In the genomic region with DNA sequence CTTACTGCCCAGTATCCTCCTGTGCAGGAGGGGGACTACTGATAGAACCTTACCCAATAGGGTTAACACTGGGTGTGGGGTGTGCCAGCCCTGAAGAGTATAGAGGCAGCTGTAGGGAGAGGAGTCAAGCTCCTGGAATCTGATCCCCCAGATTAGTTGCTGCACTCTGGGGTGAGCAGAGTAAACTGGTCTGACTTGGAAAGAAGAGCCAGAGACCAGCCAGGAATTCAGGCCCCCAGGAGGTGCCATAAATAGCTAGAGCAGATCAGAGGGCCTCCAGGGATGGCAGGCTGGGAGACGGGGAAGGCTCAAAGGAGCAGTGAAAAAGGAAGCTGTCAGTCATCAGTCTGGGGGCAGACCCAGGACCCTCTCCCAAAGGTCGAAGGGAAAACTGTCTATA, we compare ENCODE assay signal across 30 cellular contexts. TPM values are rescaled to one million over a fixed set of nuclear protein-coding genes. Genes with fewer than 3 reads are reported as not detected.
DNase-seq lines count a peak whose midpoint lies in the region; ATAC-seq and TF ChIP-seq lines count a peak whose summit lies in the region.
"Had no signal": no experiment of that assay in that cellular context is flagged by ENCODE, and none has a peak within 500 bp of the region (broad histone marks: within the 10 kb centered on the region; RNA-seq: fewer than 3 reads in every experiment).

No MANE protein-coding gene starts in this region.

- peak overlapping the region; percentile 5; the same call in 1 of the 2 replicates for H3K27ac ChIP-seq in SJCRH30
- peak overlapping the region; percentile 9 to 82 (median 64) for H3K27ac ChIP-seq in heart right ventricle
- H3K27ac ChIP-seq: adrenal gland, C4-2B, epithelial cell of prostate, neutrophil, PC-9, right lobe of liver, testis, VCaP had no signal

- H3K9me3 Mint-ChIP-seq in Caco-2 (ENCODE audit: unreplicated experiment): no peaks in the 10 kb centered on the region
- H3K9me3 Mint-ChIP-seq in nephron progenitor cell: no peaks in the 10 kb centered on the region
- H3K9me3 Mint-ChIP-seq in CD14-positive monocyte: peaks cover 0 to 2% (median 0%) of the 10 kb centered on the region in 7 donors
- H3K9me3 Mint-ChIP-seq: stimulated activated memory B cell treated with anti-CD40 and anti-IgM and Interleukin-4, amounts not matched to agents 10 μg/mL and 1 μg/mL and 100 μg/mL, for 72 hours had no signal

- H3K9me3 ChIP-seq in Caco-2 (no peaks in the 10 kb centered on the region), SJCRH30 (replicated peaks) (no peaks in the 10 kb centered on the region), heart right ventricle (no peaks in the 10 kb centered on the region)
- H3K9me3 ChIP-seq: adrenal gland, neutrophil, right lobe of liver, testis had no signal

- POLR2A ChIA-PET in Caco-2 (lab: Charles Lee): interaction anchor here (0.6 to 1.3 kb wide), 2 partner anchors 9 to 23 kb away, joined by 3 to 4 read pairs; partner anchors contain the start of genes NFYA and OARD1

- no TSS peak for BruUV-seq in Caco-2 (replicated peaks; lab: Mats Ljungman, UMichigan)

- DNase-seq in Caco-2: peak; percentile 69 to 85
- DNase-seq in SJCRH30: peak; percentile 72 to 78
- DNase-seq in heart right ventricle: no peak
- DNase-seq in nephron progenitor cell: peak; percentile 35
- DNase-seq in RPMI8226: no peak
- DNase-seq in CD14-positive monocyte (ENCODE audit: low spot score): no peak
- no peak for DNase-seq in cortex of kidney (lab: John Stamatoyannopoulos, UW)
- DNase-seq: activated CD4-positive, alpha-beta T cell treated with anti-CD3 and anti-CD28 coated beads, Interleukin-2, amount 50 U/mL, for 48 hours; activated effector memory CD4-positive, alpha-beta T cell treated with Interleukin-2 at 50 U/mL for 16 hours; central memory CD4-positive, alpha-beta T cell; DMS 273 treated with DMSO at 0.1 percent for 48 hours; foreskin fibroblast; GF-D8; kidney glomerular epithelial cell; midbrain; NCI-H1694 treated with DMSO at 0.1 percent for 48 hours; NCI-H345; right lobe of liver; T-helper 17 cell; testis had no signal

- H3K36me3 Mint-ChIP-seq in Caco-2 (ENCODE audit: insufficient read depth, unreplicated experiment) (no peaks in the 10 kb centered on the region), nephron progenitor cell (ENCODE audit: low read depth) (no peaks in the 10 kb centered on the region), CD14-positive monocyte (peaks cover 2 to 4% of the 10 kb centered on the region in 2 donors)

- TF ChIP-seq CTCF in Caco-2 (IDR thresholded peaks at IDR 0.05; ENCODE audit: insufficient read depth in 1 of 2, low read depth in 1 of 2, low read length in 1 of 2, severe bottlenecking in 1 of 2, unreplicated experiment in 1 of 2) (no peak), heart right ventricle (IDR thresholded peaks at IDR 0.05) (no peak), nephron progenitor cell (IDR thresholded peaks at IDR 0.05) (no peak), CD14-positive monocyte (IDR thresholded peaks at IDR 0.05) (no peak)

- H3K4me1 ChIP-seq in Caco-2 (peaks cover 97% of the 10 kb centered on the region), SJCRH30 (peaks cover 63% of the 10 kb centered on the region), heart right ventricle (peaks cover 0 to 43% (median 24%) of the 10 kb centered on the region in 9 donors)
- H3K4me1 ChIP-seq: adrenal gland, testis had no signal

- H3K27ac Mint-ChIP-seq in Caco-2 (ENCODE audit: unreplicated experiment) (peak overlapping the region; percentile 64), nephron progenitor cell (peak overlapping the region; percentile 21), CD14-positive monocyte (peak overlapping the region in 1 of 7 donors; percentile 32)
- H3K27ac Mint-ChIP-seq: stimulated activated memory B cell treated with anti-CD40 and anti-IgM and Interleukin-4, amounts not matched to agents 10 μg/mL and 1 μg/mL and 100 μg/mL, for 72 hours; T-helper 17 cell had no signal

- intact Hi-C loops in Caco-2 (cut with micrococcal nuclease; ENCODE audit: unreplicated experiment): loop anchor here (1.0 kb wide), 2 partner anchors 9 to 16 kb away; no protein-coding TSS in a partner anchor
- intact Hi-C loops in heart right ventricle (cut with DNase I): no loop called here
- intact Hi-C loops in CD14-positive monocyte (cut with micrococcal nuclease): no loop called here

- H3K27me3 ChIP-seq in Caco-2 (replicated peaks; ENCODE audit: control insufficient read depth, insufficient read depth, low read length) (no peaks in the 10 kb centered on the region), SJCRH30 (no peaks in the 10 kb centered on the region), heart right ventricle (no peaks in the 10 kb centered on the region)
- H3K27me3 ChIP-seq: adrenal gland, neutrophil, right lobe of liver, testis had no signal

- H3K36me3 ChIP-seq in Caco-2 (ENCODE audit: control insufficient read depth, insufficient read depth, low read length) (no peaks in the 10 kb centered on the region), SJCRH30 (no peaks in the 10 kb centered on the region), heart right ventricle (no peaks in the 10 kb centered on the region)
- H3K36me3 ChIP-seq: adrenal gland, neutrophil, right lobe of liver had no signal

- CTCF ChIA-PET in Caco-2 (lab: Charles Lee): interaction anchor here (1.2 kb wide), 1 partner anchor 9 kb away, joined by 3 read pairs; no protein-coding TSS in a partner anchor

- H3K27me3 Mint-ChIP-seq in Caco-2 (ENCODE audit: insufficient read depth, unreplicated experiment): no peaks in the 10 kb centered on the region
- peaks cover 9% of the 10 kb centered on the region for H3K27me3 Mint-ChIP-seq in nephron progenitor cell (ENCODE audit: low read depth, poor library complexity)
- H3K27me3 Mint-ChIP-seq in CD14-positive monocyte (ENCODE audit: low read depth in 3 of 3): peaks cover 0 to 4% (median 3%) of the 10 kb centered on the region in 3 donors
- H3K27me3 Mint-ChIP-seq: stimulated activated memory B cell treated with anti-CD40 and anti-IgM and Interleukin-4, amounts not matched to agents 10 μg/mL and 1 μg/mL and 100 μg/mL, for 72 hours; T-helper 17 cell had no signal

- no peak overlapping the region for H3K4me3 ChIP-seq in Caco-2 (ENCODE audit: low read depth, low read length)
- no peak overlapping the region for H3K4me3 ChIP-seq in SJCRH30
- no peak overlapping the region for H3K4me3 ChIP-seq in heart right ventricle
- H3K4me3 ChIP-seq: adrenal gland, PC-9, right lobe of liver, testis had no signal

- peak in 6 of 8 donors; percentile 15 to 56 (median 42) for ATAC-seq in heart right ventricle
- ATAC-seq in GM18498 (IDR thresholded peaks at IDR 0.05; ENCODE audit: unreplicated experiment): no peak
- ATAC-seq: right lobe of liver; stimulated activated memory B cell treated with anti-CD40 and anti-IgM and Interleukin-4, amounts not matched to agents 10 μg/mL and 1 μg/mL and 100 μg/mL, for 72 hours; T-helper 17 cell had no signal

- WGBS in heart right ventricle, 2 donors: 23 to 46% methylated on average over 2 of the region's 2 CpGs

- H3K4me1 Mint-ChIP-seq in Caco-2 (ENCODE audit: low read depth, unreplicated experiment) (peaks cover 80% of the 10 kb centered on the region), nephron progenitor cell (peaks cover 80% of the 10 kb centered on the region), CD14-positive monocyte (peaks cover 16% of the 10 kb centered on the region)

- H3K4me3 Mint-ChIP-seq in Caco-2 (ENCODE audit: unreplicated experiment): peak overlapping the region; percentile 48
- no peak overlapping the region for H3K4me3 Mint-ChIP-seq in nephron progenitor cell
- no peak overlapping the region for H3K4me3 Mint-ChIP-seq in CD14-positive monocyte
- H3K4me3 Mint-ChIP-seq: stimulated activated memory B cell treated with anti-CD40 and anti-IgM and Interleukin-4, amounts not matched to agents 10 μg/mL and 1 μg/mL and 100 μg/mL, for 72 hours; T-helper 17 cell had no signal

RNA-seq across cellular contexts. Expression of gene APOBEC2, which starts 3.5 kb away (rescaled TPM):
- total RNA-seq in Caco-2 (2022) (2.5 and 4.8 TPM in 2 replicates), heart right ventricle (100 to 1,000 TPM; 174 to 307 (median 224) TPM)
- 7.0 and 7.7 TPM in 2 replicates for total RNA-seq in SJCRH30 (2014; rRNA removed; shearing (Covaris generic))
- polyA plus RNA-seq in heart right ventricle (100 to 1,000 TPM in 1 of 2 donors, 10 to 100 TPM in 1; 79.0 to 134 TPM), CD14-positive monocyte (under 1 TPM; 0.14 to 0.42 TPM)
- total RNA-seq: H1, PC-9, right lobe of liver, SK-MEL-5, T-helper 17 cell had no signal
- polyA plus RNA-seq: H1 had no signal

RNA-seq across cellular contexts. Expression of gene TSPO2, which starts 7.3 kb away (rescaled TPM):
- total RNA-seq in Caco-2 (2022) (0.49 and 0.61 TPM in 2 replicates), heart right ventricle (not detected)
- not detected in 2 replicates for total RNA-seq in SJCRH30 (2014; rRNA removed; shearing (Covaris generic))
- polyA plus RNA-seq in heart right ventricle (not detected), CD14-positive monocyte (not detected)
- total RNA-seq: adrenal gland, H1, PC-9, SK-MEL-5, T-helper 17 cell, testis had no signal
- polyA plus RNA-seq: adrenal gland, H1 had no signal

RNA-seq across cellular contexts. Expression of gene UNC5CL, which starts 10.5 kb away (rescaled TPM):
- total RNA-seq in Caco-2 (2022): 4.5 and 5.5 TPM in 2 replicates
- 0.23 and 0.40 TPM in 2 replicates for total RNA-seq in SJCRH30 (2014; rRNA removed; shearing (Covaris generic))
- under 1 TPM; 0.19 to 0.81 (median 0.45) TPM for total RNA-seq in heart right ventricle
- 1 to 10 TPM in 1 of 2 donors, under 1 TPM in 1; 0.42 to 1.9 TPM for polyA plus RNA-seq in heart right ventricle
- polyA plus RNA-seq in CD14-positive monocyte: under 1 TPM in 1 of 2 donors, not detected in 1; 0.09 TPM

RNA-seq across cellular contexts. Expression of gene OARD1, which starts 22.6 kb away (rescaled TPM):
- total RNA-seq in Caco-2 (2022) (35.5 and 38.0 TPM in 2 replicates), heart right ventricle (10 to 100 TPM; 13.7 to 24.7 (median 16.6) TPM)
- 24.8 and 30.8 TPM in 2 replicates for total RNA-seq in SJCRH30 (2014; rRNA removed; shearing (Covaris generic))
- polyA plus RNA-seq in heart right ventricle (10 to 100 TPM; 22.7 to 31.2 TPM), CD14-positive monocyte (10 to 100 TPM; 16.8 to 23.6 TPM)

RNA-seq across cellular contexts. Expression of gene NFYA, which starts 23.2 kb away (rescaled TPM):
- total RNA-seq in Caco-2 (2022) (25.7 and 27.7 TPM in 2 replicates), heart right ventricle (10 to 100 TPM in 7 of 10 donors, 1 to 10 TPM in 3; 8.9 to 12.0 (median 10.5) TPM)
- total RNA-seq in SJCRH30 (2014; rRNA removed; shearing (Covaris generic)): 32.4 and 33.3 TPM in 2 replicates
- polyA plus RNA-seq in heart right ventricle (1 to 10 TPM; 4.2 to 6.1 TPM), CD14-positive monocyte (10 to 100 TPM in 1 of 2 donors, 1 to 10 TPM in 1; 9.7 to 10.7 TPM)

Comparison
In these comparisons a context has a peak if more than half of its experiments do, and no peak if none do; other contexts are left out.
1. DNase-seq: peak in Caco-2 (2 of 2), SJCRH30 (2 of 2) and nephron progenitor cell (single experiment); none in heart right ventricle (0 of 2), RPMI8226 (single experiment), CD14-positive monocyte (single experiment) and cortex of kidney (single experiment).
2. RNA of gene APOBEC2, which starts 3.5 kb away (total RNA-seq): 174 to 307 TPM in heart right ventricle; 7.0 to 7.7 TPM in SJCRH30 and 2.5 to 4.8 TPM in Caco-2; every median in the first group is over 10 times any median in the second.